Comparison of ENCODE assay signal across 17 cellular contexts in the genomic region with DNA sequence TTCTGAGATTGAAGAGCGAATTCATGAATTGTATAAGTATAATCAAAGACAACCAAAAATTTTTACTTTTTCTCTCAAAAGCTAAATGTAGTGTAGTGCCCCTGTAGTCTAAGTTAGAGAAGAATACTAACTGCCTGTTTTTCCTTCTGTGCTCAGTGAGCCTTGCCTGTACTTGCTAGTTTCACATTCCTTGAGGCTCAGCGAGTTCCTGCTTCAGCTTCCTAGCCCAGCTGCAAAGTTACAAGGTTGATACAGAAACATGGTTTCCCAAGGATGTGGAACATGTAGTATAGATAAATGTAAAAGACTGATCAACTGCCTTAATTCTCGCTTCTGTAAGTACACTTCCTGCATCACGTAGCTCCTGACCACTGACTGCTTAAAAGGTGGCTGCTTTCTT. TPM values are rescaled to one million over a fixed set of nuclear protein-coding genes. Genes with fewer than 3 reads are reported as not detected.
DNase-seq lines count a peak whose midpoint lies in the region; ATAC-seq and TF ChIP-seq lines count a peak whose summit lies in the region.
"Had no signal": no experiment of that assay in that cellular context is flagged by ENCODE, and none has a peak within 500 bp of the region (broad histone marks: within the 10 kb centered on the region; RNA-seq: fewer than 3 reads in every experiment).

No MANE protein-coding gene starts in this region.

- no peak for ATAC-seq in HG03039 (IDR thresholded peaks at IDR 0.05; ENCODE audit: unreplicated experiment)
- ATAC-seq in stimulated activated memory B cell treated with anti-CD40 and anti-IgM and Interleukin-4, amounts not matched to agents 10 μg/mL and 1 μg/mL and 100 μg/mL, for 72 hours: no peak
- ATAC-seq: right cardiac atrium had no signal

- no peak overlapping the region for H3K9ac ChIP-seq in SK-N-MC (ENCODE audit: insufficient read length)

- H3K4me3 ChIP-seq in SK-N-MC (0 out of 2 replicates have a peak overlapping the region, but pooled peaks have one; percentile 19), esophagus squamous epithelium (no peak overlapping the region)
- H3K4me3 ChIP-seq: SJCRH30 had no signal

- H3K27ac ChIP-seq in SK-N-MC: peak overlapping the region; percentile 83
- peak overlapping the region in 3 of 4 donors; percentile 1 to 27 (median 26) for H3K27ac ChIP-seq in esophagus squamous epithelium
- H3K27ac ChIP-seq: SJCRH30, WERI-Rb-1 had no signal

- no peak for TF ChIP-seq POLR2A in esophagus squamous epithelium (IDR thresholded peaks at IDR 0.05)

- H3K27me3 ChIP-seq in esophagus squamous epithelium: no peaks in the 10 kb centered on the region
- H3K27me3 ChIP-seq: SJCRH30 had no signal

- peaks cover 19% of the 10 kb centered on the region for H3K4me1 Mint-ChIP-seq in neural crest cell
- H3K4me1 Mint-ChIP-seq in stimulated activated memory B cell treated with anti-CD40 and anti-IgM and Interleukin-4, amounts not matched to agents 10 μg/mL and 1 μg/mL and 100 μg/mL, for 72 hours: peaks cover 10% of the 10 kb centered on the region

- peak overlapping the region; percentile 64 for H3K27ac Mint-ChIP-seq in neural crest cell (ENCODE audit: unreplicated experiment)
- no peak overlapping the region for H3K27ac Mint-ChIP-seq in stimulated activated memory B cell treated with anti-CD40 and anti-IgM and Interleukin-4, amounts not matched to agents 10 μg/mL and 1 μg/mL and 100 μg/mL, for 72 hours
- H3K27ac Mint-ChIP-seq: endodermal cell had no signal

- no peaks in the 10 kb centered on the region for H3K27me3 Mint-ChIP-seq in neural crest cell (ENCODE audit: low read depth)
- no peaks in the 10 kb centered on the region for H3K27me3 Mint-ChIP-seq in stimulated activated memory B cell treated with anti-CD40 and anti-IgM and Interleukin-4, amounts not matched to agents 10 μg/mL and 1 μg/mL and 100 μg/mL, for 72 hours

- H3K36me3 Mint-ChIP-seq in neural crest cell (ENCODE audit: low read depth): no peaks in the 10 kb centered on the region
- no peaks in the 10 kb centered on the region for H3K36me3 Mint-ChIP-seq in stimulated activated memory B cell treated with anti-CD40 and anti-IgM and Interleukin-4, amounts not matched to agents 10 μg/mL and 1 μg/mL and 100 μg/mL, for 72 hours

- H3K4me1 ChIP-seq in esophagus squamous epithelium: peaks cover 0 to 23% (median 0%) of the 10 kb centered on the region in 3 donors
- H3K4me1 ChIP-seq: SJCRH30 had no signal

- WGBS in esophagus squamous epithelium, 2 donors: 55 to 57% methylated on average over 4 of the region's 4 CpGs

- no peak for TF ChIP-seq CTCF in esophagus squamous epithelium (IDR thresholded peaks at IDR 0.05)
- TF ChIP-seq CTCF in neural crest cell (conservative IDR thresholded peaks at IDR 0.05): no peak

- H3K4me3 Mint-ChIP-seq in neural crest cell: no peak overlapping the region
- no peak overlapping the region for H3K4me3 Mint-ChIP-seq in stimulated activated memory B cell treated with anti-CD40 and anti-IgM and Interleukin-4, amounts not matched to agents 10 μg/mL and 1 μg/mL and 100 μg/mL, for 72 hours
- H3K4me3 Mint-ChIP-seq: endodermal cell had no signal

- H3K36me3 ChIP-seq in SK-N-MC (ENCODE audit: insufficient read depth, low read length) (no peaks in the 10 kb centered on the region), esophagus squamous epithelium (no peaks in the 10 kb centered on the region)
- H3K36me3 ChIP-seq: SJCRH30, WERI-Rb-1 had no signal

- H3K9me3 ChIP-seq in SK-N-MC (ENCODE audit: low read depth, low read length): no peaks in the 10 kb centered on the region
- H3K9me3 ChIP-seq in esophagus squamous epithelium: no peaks in the 10 kb centered on the region
- H3K9me3 ChIP-seq: SJCRH30 had no signal

- DNase-seq in NOMO-1 treated with DMSO at 0.1 percent for 48 hours (lab: John Stamatoyannopoulos, UW; ENCODE audit: unreplicated experiment): peak; percentile 18
- no peak for DNase-seq in NOMO-1 treated with dmso at 0.1 percent for 144 hours (lab: John Stamatoyannopoulos, UW; ENCODE audit: unreplicated experiment)
- DNase-seq in SK-N-MC (ENCODE audit: low read depth, low spot score): no peak
- no peak for DNase-seq in esophagus squamous epithelium (lab: John Stamatoyannopoulos, UW)
- no peak for DNase-seq in neural crest cell (ENCODE audit: low read depth, low spot score)
- DNase-seq in activated CD4-positive, alpha-beta T cell treated with anti-CD3 and anti-CD28 coated beads, Interleukin-2, amount 50 U/mL, for 1 hour: no peak
- DNase-seq: caudate nucleus; COR-L47; endodermal cell; GF-D8; NCI-H1092; right cardiac atrium; SJCRH30; stimulated activated CD4-positive, alpha-beta T cell treated with anti-CD3 and anti-CD28 coated beads, Interleukin-4, amount 100 ng/mL, for 4 hours; WERI-Rb-1 had no signal

- no peaks in the 10 kb centered on the region for H3K9me3 Mint-ChIP-seq in neural crest cell
- H3K9me3 Mint-ChIP-seq in stimulated activated memory B cell treated with anti-CD40 and anti-IgM and Interleukin-4, amounts not matched to agents 10 μg/mL and 1 μg/mL and 100 μg/mL, for 72 hours: no peaks in the 10 kb centered on the region
- H3K9me3 Mint-ChIP-seq: endodermal cell had no signal

- intact Hi-C loops in esophagus squamous epithelium (cut with DNase I): no loop called here

RNA-seq across cellular contexts. Expression of a gene that starts 33.1 kb away (rescaled TPM):
- total RNA-seq in esophagus squamous epithelium (10 to 100 TPM in 2 of 4 donors, 1 to 10 TPM in 2; 9.3 to 25.4 (median 16.2) TPM), neural crest cell (109 and 114 TPM in 2 replicates)
